ENCODE assay signal across 1 cellular context in genomic region chr2:70725505-70725904, GRCh38.
TF ChIP-seq lines count a peak whose summit lies in the region.

No MANE protein-coding gene starts in this region.

TF ChIP-seq in WTC11, 78 proteins besides CTCF, POLR2A, EP300 and RAD21 (continued from another document):
- no peak for TF ChIP-seq ARID4B (CRISPR knock-in tag; IDR thresholded peaks at IDR 0.05; ENCODE audit: borderline replicate concordance)
- TF ChIP-seq ZMAT4 (CRISPR knock-in tag; IDR thresholded peaks at IDR 0.05), result no peak
- no peak for TF ChIP-seq ERG (CRISPR knock-in tag; IDR thresholded peaks at IDR 0.05)
- no peak for TF ChIP-seq ATF1 (CRISPR knock-in tag; IDR thresholded peaks at IDR 0.05)
- no peak for TF ChIP-seq USF1 (CRISPR knock-in tag; IDR thresholded peaks at IDR 0.05)
- TF ChIP-seq E2F5 (CRISPR knock-in tag; IDR thresholded peaks at IDR 0.05), result no peak
- no peak for TF ChIP-seq GTF2I (CRISPR knock-in tag; conservative IDR thresholded peaks at IDR 0.05)
- no peak for TF ChIP-seq FOXJ3 (CRISPR knock-in tag; IDR thresholded peaks at IDR 0.05; ENCODE audit: borderline replicate concordance)
- no peak for TF ChIP-seq TP53 (CRISPR knock-in tag; IDR thresholded peaks at IDR 0.05)
- no peak for TF ChIP-seq MLX (CRISPR knock-in tag; IDR thresholded peaks at IDR 0.05)
- no peak for TF ChIP-seq FOXP1 (CRISPR knock-in tag; IDR thresholded peaks at IDR 0.05; ENCODE audit: borderline replicate concordance)
- no peak for TF ChIP-seq PREB (CRISPR knock-in tag; IDR thresholded peaks at IDR 0.05; ENCODE audit: borderline replicate concordance)
- no peak for TF ChIP-seq EMX1 (CRISPR knock-in tag; IDR thresholded peaks at IDR 0.05)
